Comparison of ENCODE assay signal across 8 cellular contexts in the genomic region with DNA sequence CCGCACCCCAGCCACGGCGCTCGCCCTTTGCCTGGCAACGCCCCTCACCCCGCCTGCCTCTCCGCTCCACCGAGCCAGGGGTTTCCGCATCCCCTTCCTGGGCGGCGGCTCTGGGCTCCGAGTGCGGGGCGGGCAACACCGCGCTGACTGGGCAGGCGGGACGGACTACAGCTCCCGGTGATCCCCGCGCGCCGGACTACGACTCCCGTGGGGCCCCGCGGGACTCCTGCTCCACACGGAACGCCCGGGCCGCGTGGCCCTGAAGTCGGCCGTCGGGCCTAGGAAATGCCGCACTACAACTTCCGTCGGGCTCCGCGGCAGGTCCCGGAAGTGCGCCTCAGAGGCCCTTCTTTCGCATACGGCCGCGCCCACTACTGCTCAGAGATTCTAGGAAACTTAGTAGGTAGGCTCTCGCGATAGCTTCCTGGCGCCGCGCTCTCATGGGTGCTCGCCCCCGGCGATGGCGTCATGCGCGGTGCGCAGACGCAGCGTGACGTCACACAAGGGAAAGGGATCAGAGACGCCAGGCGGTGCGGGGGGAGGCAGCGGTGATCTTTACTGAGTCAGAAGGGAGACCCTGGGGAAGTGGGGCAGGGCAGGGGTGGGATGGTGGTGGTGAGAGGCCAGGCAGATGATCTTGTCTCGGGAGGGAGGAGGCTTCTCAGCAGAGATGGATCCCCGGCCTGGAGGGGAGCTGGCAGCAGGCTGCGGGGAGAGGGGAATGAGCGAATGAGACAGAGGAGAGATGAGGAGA. TPM values are rescaled to one million over a fixed set of nuclear protein-coding genes. Genes with fewer than 3 reads are reported as not detected.
DNase-seq lines count a peak whose midpoint lies in the region; ATAC-seq lines count a peak whose summit lies in the region.

A gene with protein sequence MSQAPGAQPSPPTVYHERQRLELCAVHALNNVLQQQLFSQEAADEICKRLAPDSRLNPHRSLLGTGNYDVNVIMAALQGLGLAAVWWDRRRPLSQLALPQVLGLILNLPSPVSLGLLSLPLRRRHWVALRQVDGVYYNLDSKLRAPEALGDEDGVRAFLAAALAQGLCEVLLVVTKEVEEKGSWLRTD (minus strand): TSS at position 123 of the 754 bp plus-strand sequence. CDS start 760 bp downstream, outside the sequence.

- H3K27ac ChIP-seq in BLaER1: peak within 1 kb of the TSS; percentile 89

- H3K9ac ChIP-seq in BLaER1: peak within 1 kb of the TSS; percentile 80

- no peaks in the 10 kb centered on the region for H3K27me3 ChIP-seq in BLaER1

- H3K4me1 ChIP-seq in BLaER1: peaks cover 79% of the 10 kb centered on the region

- H4K20me1 ChIP-seq in BLaER1: no peaks in the 10 kb centered on the region

- no peaks in the 10 kb centered on the region for H3K9me3 ChIP-seq in BLaER1

- H3K4me3 ChIP-seq in BLaER1: peak within 1 kb of the TSS; percentile 69

- intact Hi-C loops in left colon (cut with DNase I, micrococcal nuclease): no loop called here

- no peaks in the 10 kb centered on the region for H3K36me3 ChIP-seq in BLaER1

- ATAC-seq in GM19328 (IDR thresholded peaks at IDR 0.05; ENCODE audit: unreplicated experiment): peak; percentile 85
- peak; percentile 82 for ATAC-seq in HG03520 (IDR thresholded peaks at IDR 0.05; ENCODE audit: unreplicated experiment)
- ATAC-seq in left colon: peak; percentile 88

- DNase-seq in NCI-H748 (lab: John Stamatoyannopoulos, UW; ENCODE audit: unreplicated experiment): peak; percentile 100
- peak; percentile 96 for DNase-seq in activated CD4-positive, alpha-beta T cell treated with anti-CD3 and anti-CD28 coated beads, Interleukin-2, amount 50 U/mL, for 1 hour
- DNase-seq in cortex of kidney (lab: John Stamatoyannopoulos, UW): peak; percentile 88
- DNase-seq in left colon: peak; percentile 99
- DNase-seq in stimulated activated CD4-positive, alpha-beta T cell treated with anti-CD3 and anti-CD28 coated beads, Interleukin-1b, Interleukin-23, amount 100 ng/mL, for 48 hours: peak; percentile 98

- peak within 1 kb of the TSS; percentile 88 for H3K4me2 ChIP-seq in BLaER1

RNA-seq across cellular contexts. Expression of the gene that starts here (rescaled TPM):
- 10 to 100 TPM; 32.7 to 35.6 TPM for total RNA-seq in left colon

Comparison
In these comparisons a context has a peak if more than half of its experiments do, and no peak if none do; other contexts are left out.
1. Peak in every context shown above with its lines: DNase-seq, ATAC-seq, H3K4me3 ChIP-seq and H3K27ac ChIP-seq.